35 cellular contexts compared by ENCODE assay signal in genomic region chr9:89774971-89775370, GRCh38.
"Had no signal": no experiment of that assay in that cellular context is flagged by ENCODE, and none has a peak within 500 bp of the region (broad histone marks: within the 10 kb centered on the region; RNA-seq: fewer than 3 reads in every experiment).

No MANE protein-coding gene starts in this region.

- H3K27ac ChIP-seq: adrenal gland, body of pancreas, brain microvascular endothelial cell, breast epithelium, VCaP had no signal

- H3K4me3 Mint-ChIP-seq: activated B cell treated with CpG ODN at 0.5 μM for 24 hours; activated CD4-positive, alpha-beta memory T cell treated with anti-CD3 and anti-CD28 coated beads for 36 hours; activated CD4-positive, alpha-beta T cell treated with anti-CD3 and anti-CD28 coated beads, Interleukin-2, amount 10 ng/mL, durations not matched to agents 24 days and 14 days; activated CD8-positive, alpha-beta T cell treated with anti-CD3 and anti-CD28 coated beads for 36 hours; activated naive CD4-positive, alpha-beta T cell treated with anti-CD3 and anti-CD28 coated beads for 36 hours; activated naive CD8-positive, alpha-beta T cell treated with anti-CD3 and anti-CD28 coated beads for 36 hours; activated T-cell treated with anti-CD3 and anti-CD28 coated beads, Interleukin-2, amount 50 U/mL, for 72 hours; activated T-helper 1 cell treated with anti-CD3 and anti-CD28 coated beads, Interleukin-12 subunit alpha, Interleukin-12 subunit beta, Interleukin-2, Interleukin-4 antibody, amounts not matched to agents 30 ng/mL and 10 ng/mL and 1 ng/mL, durations not matched to agents 14 hours and 24 hours and 36 hours; activated T-helper 17 cell treated with anti-CD3 and anti-CD28 coated beads, Interleukin-2, amount 50 U/mL, for 72 hours; central memory CD8-positive, alpha-beta T cell; T-helper 1 cell treated with Interleukin-12 subunit alpha and Interleukin-12 subunit beta and Interleukin-4 antibody, amounts not matched to agents 30 μg/mL and 1 μg/mL, for 36 hours; T-helper 2 cell treated with Interferon-gamma antibody and Interleukin-4, amounts not matched to agents 5 μg/mL and 100 μg/mL, for 36 hours had no signal

- H3K9me3 Mint-ChIP-seq: activated B cell treated with CpG ODN at 0.5 μM for 24 hours; activated CD4-positive, alpha-beta memory T cell treated with anti-CD3 and anti-CD28 coated beads for 36 hours; activated CD4-positive, alpha-beta T cell treated with anti-CD3 and anti-CD28 coated beads, Interleukin-2, amount 10 ng/mL, durations not matched to agents 24 days and 14 days; activated CD8-positive, alpha-beta T cell treated with anti-CD3 and anti-CD28 coated beads for 36 hours; activated naive CD4-positive, alpha-beta T cell treated with anti-CD3 and anti-CD28 coated beads for 36 hours; activated naive CD4-positive, alpha-beta T cell treated with anti-CD3 and anti-CD28 coated beads, Interleukin-2, amount 50 U/mL, for 72 hours; activated naive CD8-positive, alpha-beta T cell treated with anti-CD3 and anti-CD28 coated beads for 36 hours; activated T-cell treated with anti-CD3 and anti-CD28 coated beads, Interleukin-2, amount 50 U/mL, for 72 hours; activated T-helper 1 cell treated with anti-CD3 and anti-CD28 coated beads, Interleukin-12 subunit alpha, Interleukin-12 subunit beta, Interleukin-2, Interleukin-4 antibody, amounts not matched to agents 30 ng/mL and 10 ng/mL and 1 ng/mL, durations not matched to agents 14 hours and 24 hours and 36 hours; activated T-helper 17 cell treated with anti-CD3 and anti-CD28 coated beads, Interleukin-2, amount 50 U/mL, for 72 hours; central memory CD8-positive, alpha-beta T cell; T-helper 1 cell treated with Interleukin-12 subunit alpha and Interleukin-12 subunit beta and Interleukin-4 antibody, amounts not matched to agents 30 μg/mL and 1 μg/mL, for 36 hours; T-helper 2 cell treated with Interferon-gamma antibody and Interleukin-4, amounts not matched to agents 5 μg/mL and 100 μg/mL, for 36 hours had no signal

- H3K4me3 ChIP-seq: adrenal gland, body of pancreas, breast epithelium had no signal

- H3K9me3 ChIP-seq: adrenal gland, body of pancreas, breast epithelium had no signal

- H3K27ac Mint-ChIP-seq: activated B cell treated with CpG ODN at 0.5 μM for 24 hours; activated CD4-positive, alpha-beta memory T cell treated with anti-CD3 and anti-CD28 coated beads for 36 hours; activated CD4-positive, alpha-beta T cell treated with anti-CD3 and anti-CD28 coated beads, Interleukin-2, amount 10 ng/mL, durations not matched to agents 24 days and 14 days; activated CD8-positive, alpha-beta T cell treated with anti-CD3 and anti-CD28 coated beads for 36 hours; activated naive CD4-positive, alpha-beta T cell treated with anti-CD3 and anti-CD28 coated beads for 36 hours; activated naive CD8-positive, alpha-beta T cell treated with anti-CD3 and anti-CD28 coated beads for 36 hours; activated T-cell treated with anti-CD3 and anti-CD28 coated beads, Interleukin-2, amount 50 U/mL, for 72 hours; activated T-helper 1 cell treated with anti-CD3 and anti-CD28 coated beads, Interleukin-12 subunit alpha, Interleukin-12 subunit beta, Interleukin-2, Interleukin-4 antibody, amounts not matched to agents 30 ng/mL and 10 ng/mL and 1 ng/mL, durations not matched to agents 14 hours and 24 hours and 36 hours; activated T-helper 17 cell treated with anti-CD3 and anti-CD28 coated beads, Interleukin-2, amount 50 U/mL, for 72 hours; T-helper 1 cell treated with Interleukin-12 subunit alpha and Interleukin-12 subunit beta and Interleukin-4 antibody, amounts not matched to agents 30 μg/mL and 1 μg/mL, for 36 hours; T-helper 2 cell treated with Interferon-gamma antibody and Interleukin-4, amounts not matched to agents 5 μg/mL and 100 μg/mL, for 36 hours had no signal

- H3K27me3 ChIP-seq: adrenal gland, body of pancreas, brain microvascular endothelial cell had no signal

- DNase-seq: activated B cell treated with CpG ODN at 0.5 μM for 24 hours; activated CD4-positive, alpha-beta memory T cell treated with anti-CD3 and anti-CD28 coated beads for 36 hours; activated CD4-positive, alpha-beta T cell treated with anti-CD3 and anti-CD28 coated beads for 4 hours; activated CD4-positive, alpha-beta T cell treated with anti-CD3 and anti-CD28 coated beads, Interleukin-2, amount 10 ng/mL, durations not matched to agents 24 days and 14 days; activated CD4-positive, alpha-beta T cell treated with anti-CD3 and anti-CD28 coated beads, Interleukin-2, amount 50 U/mL, for 1 hour; activated CD4-positive, alpha-beta T cell treated with anti-CD3 and anti-CD28 coated beads, Interleukin-2, amount 50 U/mL, for 4 hours; activated CD4-positive, CD25-positive, alpha-beta regulatory T cell treated with anti-CD3 and anti-CD28 coated beads, Interleukin-2, amount 50 U/mL, for 72 hours; activated CD8-positive, alpha-beta memory T cell treated with anti-CD3 and anti-CD28 coated beads, Interleukin-2, amount 50 U/mL, for 4 hours; activated CD8-positive, alpha-beta T cell treated with anti-CD3 and anti-CD28 coated beads for 36 hours; activated effector memory CD4-positive, alpha-beta T cell treated with anti-CD3 and anti-CD28 coated beads, Interleukin-2, amount 50 U/mL, for 16 hours; activated gamma-delta T cell treated with Interleukin-2 at 50 U/mL for 16 hours; activated naive CD4-positive, alpha-beta T cell; activated naive CD4-positive, alpha-beta T cell treated with anti-CD3 and anti-CD28 coated beads for 36 hours; activated naive CD4-positive, alpha-beta T cell treated with anti-CD3 and anti-CD28 coated beads, Interleukin-2, amount 50 U/mL, for 16 hours; activated naive CD8-positive, alpha-beta T cell treated with anti-CD3 and anti-CD28 coated beads for 36 hours; activated T-cell treated with anti-CD3 and anti-CD28 coated beads for 4 hours; activated T-cell treated with anti-CD3 and anti-CD28 coated beads, Interleukin-2, amount 50 U/mL, for 1 hour; activated T-cell treated with anti-CD3 and anti-CD28 coated beads, Interleukin-2, amount 50 U/mL, for 72 hours; adrenal gland; amniotic stem cell; body of pancreas; brain microvascular endothelial cell; caudate nucleus; SW 1271; T-helper 1 cell; T-helper 2 cell; T-helper 9 cell had no signal

- H3K4me1 Mint-ChIP-seq: activated T-helper 17 cell treated with anti-CD3 and anti-CD28 coated beads, Interleukin-2, amount 50 U/mL, for 72 hours; central memory CD8-positive, alpha-beta T cell had no signal

- H3K4me1 ChIP-seq: adrenal gland, breast epithelium had no signal

- H3K36me3 Mint-ChIP-seq: activated CD4-positive, alpha-beta memory T cell treated with anti-CD3 and anti-CD28 coated beads for 36 hours; activated naive CD4-positive, alpha-beta T cell treated with anti-CD3 and anti-CD28 coated beads, Interleukin-2, amount 50 U/mL, for 72 hours; activated naive CD8-positive, alpha-beta T cell treated with anti-CD3 and anti-CD28 coated beads for 36 hours had no signal

- H3K36me3 ChIP-seq: adrenal gland, brain microvascular endothelial cell, breast epithelium had no signal

- H3K27me3 Mint-ChIP-seq: activated B cell treated with CpG ODN at 0.5 μM for 24 hours; activated T-helper 17 cell treated with anti-CD3 and anti-CD28 coated beads, Interleukin-2, amount 50 U/mL, for 72 hours had no signal

- ATAC-seq: activated CD8-positive, alpha-beta T cell treated with anti-CD3 and anti-CD28 coated beads for 36 hours; activated naive CD4-positive, alpha-beta T cell treated with anti-CD3 and anti-CD28 coated beads, Interleukin-2, amount 50 U/mL, for 72 hours; activated T-cell treated with anti-CD3 and anti-CD28 coated beads, Interleukin-2, amount 50 U/mL, for 72 hours; activated T-helper 17 cell treated with anti-CD3 and anti-CD28 coated beads, Interleukin-2, amount 50 U/mL, for 72 hours; body of pancreas had no signal
